ENCODE assay signal across 1 cellular context in genomic region chr16:23016372-23016771, GRCh38.
TF ChIP-seq lines count a peak whose summit lies in the region.

No MANE protein-coding gene starts in this region.

TF ChIP-seq in GM12878, 131 proteins besides CTCF, POLR2A, EP300 and RAD21 (continued from another document):
- TF ChIP-seq PRDM15 (CRISPR knock-in tag; IDR thresholded peaks at IDR 0.05) (no peak), CREB1 (IDR thresholded peaks at IDR 0.05; ENCODE audit: low read depth) (no peak), SRF (IDR thresholded peaks at IDR 0.05; ENCODE audit: low read depth in 2 of 2, low read length in 2 of 2) (no peak), ZBTB33 (IDR thresholded peaks at IDR 0.05) (no peak), HSF1 (IDR thresholded peaks at IDR 0.05; ENCODE audit: low read depth, low read length) (no peak), SUPT20H (IDR thresholded peaks at IDR 0.05; ENCODE audit: borderline replicate concordance, control insufficient read depth, low read depth, low read length) (no peak), TARDBP (IDR thresholded peaks at IDR 0.05; ENCODE audit: borderline replicate concordance) (no peak), RELA (IDR thresholded peaks at IDR 0.05; ENCODE audit: borderline replicate concordance, partially characterized antibody) (no peak), FOXK2 (IDR thresholded peaks at IDR 0.05) (no peak), CHD1 (IDR thresholded peaks at IDR 0.05; ENCODE audit: low read depth, low read length) (no peak), ZNF592 (IDR thresholded peaks at IDR 0.05) (no peak), HDAC6 (IDR thresholded peaks at IDR 0.05; ENCODE audit: unreplicated experiment) (no peak), TCF3 (IDR thresholded peaks at IDR 0.05; ENCODE audit: borderline replicate concordance, insufficient read depth, low read depth, low read length) (no peak), FOXM1 (IDR thresholded peaks at IDR 0.05; ENCODE audit: low read depth, low read length) (no peak), ZNF24 (IDR thresholded peaks at IDR 0.05) (0 out of 2 replicates have a peak, but pooled peaks have one; percentile 49), NRF1 (conservative IDR thresholded peaks at IDR 0.05; ENCODE audit: low read depth, low read length) (no peak), BACH1 (IDR thresholded peaks at IDR 0.05; ENCODE audit: borderline replicate concordance) (no peak), PAX5 (IDR thresholded peaks at IDR 0.05; ENCODE audit: borderline replicate concordance, low read depth, low read length) (no peak), ZNF384 (IDR thresholded peaks at IDR 0.05; ENCODE audit: borderline replicate concordance, low read depth, low read length) (no peak), BCL11A (IDR thresholded peaks at IDR 0.05; ENCODE audit: low read depth, low read length) (0 out of 2 replicates have a peak, but pooled peaks have one; percentile 6), TCF12 (IDR thresholded peaks at IDR 0.05; ENCODE audit: low read depth, low read length) (no peak), DPF2 (IDR thresholded peaks at IDR 0.05) (0 out of 2 replicates have a peak, but pooled peaks have one; percentile 14), STAT3 (IDR thresholded peaks at IDR 0.05; ENCODE audit: low read depth, low read length) (no peak), E2F8 (IDR thresholded peaks at IDR 0.05; ENCODE audit: low read depth, partially characterized antibody) (no peak), MYC (IDR thresholded peaks at IDR 0.05; ENCODE audit: insufficient read depth, insufficient read length, insufficient replicate concordance, low read length, severe bottlenecking) (no peak), CHD4 (IDR thresholded peaks at IDR 0.05) (no peak), RCOR1 (conservative IDR thresholded peaks at IDR 0.05; ENCODE audit: low read depth, low read length) (no peak), ESRRA (IDR thresholded peaks at IDR 0.05; ENCODE audit: low read length) (no peak), SPI1 (IDR thresholded peaks at IDR 0.05; ENCODE audit: borderline replicate concordance, insufficient read depth, low read depth, low read length) (no peak), ELK1 (IDR thresholded peaks at IDR 0.05; ENCODE audit: low read depth, low read length) (no peak), IKZF1 (conservative IDR thresholded peaks at IDR 0.05) (peak; percentile 84), NR2F1 (conservative IDR thresholded peaks at IDR 0.05) (0 out of 2 replicates have a peak, but pooled peaks have one; percentile 2), PBX3 (IDR thresholded peaks at IDR 0.05; ENCODE audit: insufficient replicate concordance, low read depth, low read length) (no peak), ZNF687 (IDR thresholded peaks at IDR 0.05) (no peak), CBX3 (IDR thresholded peaks at IDR 0.05; ENCODE audit: borderline replicate concordance, low read depth) (no peak), POU2F2 (IDR thresholded peaks at IDR 0.05; ENCODE audit: borderline replicate concordance, low read depth, low read length) (no peak)
